11 cellular contexts compared by ENCODE assay signal in the genomic region with DNA sequence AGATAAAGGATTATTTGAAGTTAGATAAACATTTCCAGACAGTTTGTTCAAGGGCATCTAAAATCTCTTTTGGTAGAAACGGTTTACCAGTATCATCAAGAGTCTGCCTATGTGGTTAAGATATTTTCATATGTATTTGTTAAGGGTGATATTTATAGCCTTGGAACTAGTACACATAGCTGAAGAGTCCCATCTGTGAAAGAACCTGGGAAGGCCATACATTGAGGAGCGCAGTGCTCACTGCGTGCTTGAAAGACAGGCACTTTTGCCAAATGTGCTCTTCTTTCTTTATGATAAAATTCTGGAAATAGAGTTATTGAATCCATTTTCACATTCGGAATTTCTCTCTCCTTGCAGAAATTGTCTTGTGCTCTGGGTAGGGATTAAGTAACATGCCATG. TPM values are rescaled to one million over a fixed set of nuclear protein-coding genes. Genes with fewer than 3 reads are reported as not detected.
A peak's percentile ranks its signal among the peaks of the same experiment; 100 is the strongest.
DNase-seq lines count a peak whose midpoint lies in the region; ATAC-seq and TF ChIP-seq lines count a peak whose summit lies in the region.
"Had no signal": no experiment of that assay in that cellular context is flagged by ENCODE, and none has a peak within 500 bp of the region (broad histone marks: within the 10 kb centered on the region; RNA-seq: fewer than 3 reads in every experiment).

No MANE protein-coding gene starts in this region.

- H3K27ac Mint-ChIP-seq in activated T-cell treated with anti-CD3 and anti-CD28 coated beads, Interleukin-2, amount 50 U/mL, for 24 hours = peak overlapping the region; percentile 95

- H3K36me3 ChIP-seq in subcutaneous abdominal adipose tissue (ENCODE audit: control insufficient read depth in 5 of 5, insufficient read depth in 5 of 5, low read length in 5 of 5) = peaks cover 0 to 20% (median 6%) of the 10 kb centered on the region in 5 donors

- H3K27me3 ChIP-seq in subcutaneous abdominal adipose tissue (ENCODE audit: control insufficient read depth in 5 of 5, insufficient read depth in 4 of 5, low read length in 5 of 5) = no peaks in the 10 kb centered on the region

- H3K9me3 ChIP-seq in subcutaneous abdominal adipose tissue (ENCODE audit: control insufficient read depth in 5 of 5, low read length in 5 of 5) = no peaks in the 10 kb centered on the region

- peak overlapping the region; percentile 77 for H3K4me3 Mint-ChIP-seq in activated T-cell treated with anti-CD3 and anti-CD28 coated beads, Interleukin-2, amount 50 U/mL, for 24 hours

- H3K27me3 Mint-ChIP-seq in activated T-cell treated with anti-CD3 and anti-CD28 coated beads, Interleukin-2, amount 50 U/mL, for 24 hours = no peaks in the 10 kb centered on the region

- TF ChIP-seq CTCF in fibroblast of villous mesenchyme (IDR thresholded peaks at IDR 0.05; ENCODE audit: insufficient read depth, low read depth, low read length) = no peak

- no peak overlapping the region for H3K4me3 ChIP-seq in fibroblast of villous mesenchyme (ENCODE audit: low read depth, low read length)
- peak overlapping the region in 3 of 5 donors; percentile 32 to 44 (median 34) for H3K4me3 ChIP-seq in subcutaneous abdominal adipose tissue (ENCODE audit: low read depth in 1 of 5, low read length in 5 of 5)

- no peak for ATAC-seq in GM21390 (IDR thresholded peaks at IDR 0.05; ENCODE audit: unreplicated experiment)

- peaks cover 0 to 46% (median 21%) of the 10 kb centered on the region in 5 donors for H3K4me1 ChIP-seq in subcutaneous abdominal adipose tissue (ENCODE audit: control insufficient read depth in 5 of 5, insufficient read depth in 5 of 5, low read length in 5 of 5)

- peaks cover 62% of the 10 kb centered on the region for H3K4me1 Mint-ChIP-seq in activated T-cell treated with anti-CD3 and anti-CD28 coated beads, Interleukin-2, amount 50 U/mL, for 24 hours (ENCODE audit: low read depth)

- H3K9me3 Mint-ChIP-seq in activated T-cell treated with anti-CD3 and anti-CD28 coated beads, Interleukin-2, amount 50 U/mL, for 24 hours = no peaks in the 10 kb centered on the region

- H3K27ac ChIP-seq in subcutaneous abdominal adipose tissue (ENCODE audit: low read depth, low read length) = no peak overlapping the region

- no peak for DNase-seq in activated T-cell treated with anti-CD3 and anti-CD28 coated beads, Interleukin-2, amount 50 U/mL, for 24 hours
- no peak for DNase-seq in activated T-cell treated with anti-CD3 and anti-CD28 coated beads, Interleukin-2, amount 50 U/mL, for 1 hour
- peak; percentile 19 for DNase-seq in fibroblast of villous mesenchyme (ENCODE audit: low read depth)
- DNase-seq in GM19238 (ENCODE audit: insufficient read length, low spot score) = no peak
- no peak for DNase-seq in OCI-M2 (lab: John Stamatoyannopoulos, UW; ENCODE audit: unreplicated experiment)
- DNase-seq: GDM1, NCI-H1105 treated with DMSO at 0.1 percent for 48 hours had no signal

- H3K36me3 Mint-ChIP-seq in activated T-cell treated with anti-CD3 and anti-CD28 coated beads, Interleukin-2, amount 50 U/mL, for 24 hours (ENCODE audit: low read depth) = peaks cover 6% of the 10 kb centered on the region

- TF ChIP-seq POLR2A in Raji (IDR thresholded peaks at IDR 0.05; ENCODE audit: insufficient read depth, low read depth, low read length) = peak; percentile 29; the same call in 1 of the 2 replicates

- peak overlapping the region in 1 of 5 donors; percentile 55 for H3K9ac ChIP-seq in subcutaneous abdominal adipose tissue (ENCODE audit: low read length in 5 of 5)

RNA-seq across cellular contexts. Expression of gene IGSF6, which starts 7.7 kb away (rescaled TPM):
- total RNA-seq in fibroblast of villous mesenchyme = under 0.01 TPM in 1 of 2 replicates, not detected in the other
- total RNA-seq: myocyte had no signal

RNA-seq across cellular contexts. Expression of gene OTOA, which starts 19.1 kb away (rescaled TPM):
- under 0.01 TPM in 2 replicates for total RNA-seq in fibroblast of villous mesenchyme

RNA-seq across cellular contexts. Expression of gene METTL9, which starts 45.3 kb away (rescaled TPM):
- 166 and 169 TPM in 2 replicates for total RNA-seq in fibroblast of villous mesenchyme
